In the genomic region with DNA sequence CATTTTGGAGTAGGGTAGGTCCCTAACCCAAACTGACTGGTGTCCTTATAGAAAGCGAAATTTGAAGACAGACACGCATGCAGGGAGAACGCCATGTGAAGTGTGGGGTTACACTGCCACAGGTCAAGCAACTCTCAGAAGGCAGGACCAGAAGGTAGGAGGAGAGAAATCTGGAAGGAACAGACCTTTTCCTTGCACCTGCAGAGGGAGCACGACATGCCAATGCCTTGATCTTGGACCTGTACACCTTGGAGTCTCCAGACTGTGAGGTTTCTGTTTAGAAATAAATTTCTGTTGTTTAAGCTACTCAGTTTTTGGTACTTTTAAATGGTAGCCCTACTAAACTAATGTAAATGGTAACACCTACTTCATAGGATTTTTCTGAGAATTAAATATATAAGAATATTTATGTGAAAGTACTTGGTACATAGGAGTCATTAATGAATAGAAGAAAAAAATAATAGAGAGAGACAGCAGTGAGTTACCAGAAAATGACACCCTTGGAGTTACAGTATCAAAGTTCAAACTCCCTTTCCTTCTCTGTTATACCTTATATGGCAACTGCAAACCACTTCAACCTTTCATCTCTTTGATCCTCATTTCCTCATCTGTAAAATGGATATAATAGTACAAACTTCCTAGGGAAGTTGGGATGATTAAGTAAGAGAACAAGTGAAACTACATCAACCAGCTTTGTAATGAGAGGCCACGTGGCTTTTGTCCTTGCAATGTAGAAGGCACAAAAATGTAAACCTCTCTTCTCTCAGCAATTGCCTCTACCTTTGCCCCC, we compare ENCODE assay signal across 14 cellular contexts.
"Had no signal": no experiment of that assay in that cellular context is flagged by ENCODE, and none has a peak within 500 bp of the region (broad histone marks: within the 10 kb centered on the region; RNA-seq: fewer than 3 reads in every experiment).

No MANE protein-coding gene starts in this region.

- H3K36me3 ChIP-seq: esophagus squamous epithelium had no signal

- H3K9me3 ChIP-seq: esophagus squamous epithelium had no signal

- FAIRE-seq: bronchial epithelial cell, endometrium, urothelium cell line had no signal

- H3K27ac ChIP-seq: dorsolateral prefrontal cortex, esophagus squamous epithelium had no signal

- ATAC-seq: natural killer cell treated with Interleukin-12 subunit alpha and Interleukin-12 subunit beta and Interleukin-15 and Interleukin-18, amount 100 ng/mL, for 72 hours had no signal

- H3K27me3 ChIP-seq: esophagus squamous epithelium had no signal

- DNase-seq: activated B cell treated with CpG ODN at 0.5 μM for 24 hours; activated CD4-positive, alpha-beta T cell treated with anti-CD3 and anti-CD28 coated beads, Interleukin-2, amount 10 ng/mL, durations not matched to agents 24 days and 14 days; activated naive CD4-positive, alpha-beta T cell; aorta; dorsolateral prefrontal cortex; esophagus squamous epithelium; foreskin fibroblast; glutamatergic neuron; stimulated activated CD4-positive, alpha-beta T cell treated with anti-CD3 and anti-CD28 coated beads, Interleukin-15, amount 100 ng/mL, for 24 hours; stimulated activated CD4-positive, alpha-beta T cell treated with anti-CD3 and anti-CD28 coated beads, Interleukin-4, amount 100 ng/mL, for 24 hours had no signal

- H3K4me3 ChIP-seq: dorsolateral prefrontal cortex, esophagus squamous epithelium had no signal

- H3K4me1 ChIP-seq: esophagus squamous epithelium had no signal
